7 cellular contexts compared by ENCODE assay signal in genomic region chr1:223726380-223727001, GRCh38. TPM values are rescaled to one million over a fixed set of nuclear protein-coding genes. Genes with fewer than 3 reads are reported as not detected.
A peak's percentile ranks its signal among the peaks of the same experiment; 100 is the strongest.
DNase-seq lines count a peak whose midpoint lies in the region; ATAC-seq and TF ChIP-seq lines count a peak whose summit lies in the region.

No MANE protein-coding gene starts in this region.

- no peaks in the 10 kb centered on the region for H3K9me3 ChIP-seq in PC-9 (ENCODE audit: insufficient read depth, low read depth)
- H3K9me3 ChIP-seq in upper lobe of right lung = no peaks in the 10 kb centered on the region

- H3K4me3 Mint-ChIP-seq in activated T-helper 17 cell treated with anti-CD3 and anti-CD28 coated beads, Interleukin-2, amount 50 U/mL, for 72 hours = peak overlapping the region; percentile 81

- peaks cover 62% of the 10 kb centered on the region for H3K4me1 ChIP-seq in PC-9 (replicated peaks; ENCODE audit: insufficient read depth)
- peaks cover 59% of the 10 kb centered on the region for H3K4me1 ChIP-seq in upper lobe of right lung

- no peak for TF ChIP-seq CTCF in PC-9 (conservative IDR thresholded peaks at IDR 0.05)
- no peak for TF ChIP-seq CTCF in upper lobe of right lung (IDR thresholded peaks at IDR 0.05)

- POLR2A ChIA-PET in PC-9 (lab: Charles Lee; ENCODE audit: unreplicated experiment) = interaction anchor here (0.7 to 1.2 kb wide), 2 partner anchors 11 to 25 kb away, joined by 4 to 5 read pairs; no protein-coding TSS in a partner anchor

- H2AFZ ChIP-seq in PC-9 = no peak overlapping the region

- no peak overlapping the region for H3K4me3 ChIP-seq in PC-9
- H3K4me3 ChIP-seq in upper lobe of right lung = no peak overlapping the region

- H3K9me3 Mint-ChIP-seq in activated T-helper 17 cell treated with anti-CD3 and anti-CD28 coated beads, Interleukin-2, amount 50 U/mL, for 72 hours = no peaks in the 10 kb centered on the region

- H3K27me3 ChIP-seq in PC-9 (ENCODE audit: insufficient read depth, low read depth) (no peaks in the 10 kb centered on the region), upper lobe of right lung (no peaks in the 10 kb centered on the region)

- H3K27me3 Mint-ChIP-seq in activated T-helper 17 cell treated with anti-CD3 and anti-CD28 coated beads, Interleukin-2, amount 50 U/mL, for 72 hours = no peaks in the 10 kb centered on the region

- H4K20me1 ChIP-seq in PC-9 (ENCODE audit: insufficient read depth) = peaks cover 31% of the 10 kb centered on the region

- H3K36me3 ChIP-seq in PC-9 (ENCODE audit: low read depth) (peaks cover 56% of the 10 kb centered on the region), upper lobe of right lung (peaks cover 29% of the 10 kb centered on the region)

- ATAC-seq in GM18870 (IDR thresholded peaks at IDR 0.05; ENCODE audit: unreplicated experiment) (peak; percentile 92), HG03025 (IDR thresholded peaks at IDR 0.05; ENCODE audit: low FRiP score, unreplicated experiment) (peak; percentile 92), upper lobe of right lung (peak; percentile 78)
- peak; percentile 96 for ATAC-seq in activated T-helper 17 cell treated with anti-CD3 and anti-CD28 coated beads, Interleukin-2, amount 50 U/mL, for 72 hours (replicated peaks)

- peak overlapping the region; percentile 92 for H3K27ac Mint-ChIP-seq in activated T-helper 17 cell treated with anti-CD3 and anti-CD28 coated beads, Interleukin-2, amount 50 U/mL, for 72 hours

- H3K79me2 ChIP-seq in PC-9 (ENCODE audit: low read depth) = peaks cover 99% of the 10 kb centered on the region

- H3K4me1 Mint-ChIP-seq in activated T-helper 17 cell treated with anti-CD3 and anti-CD28 coated beads, Interleukin-2, amount 50 U/mL, for 72 hours = peaks cover 56% of the 10 kb centered on the region

- intact Hi-C loops in PC-9 (cut with micrococcal nuclease; ENCODE audit: unreplicated experiment) = loop anchor here (2.0 kb wide), 1 partner anchor 26 kb away; no protein-coding TSS in a partner anchor
- intact Hi-C loops in posterior vena cava (cut with DNase I) = loop anchor here in 1 of 2 donors (5.0 kb wide), 1 partner anchor 1006 kb away; no protein-coding TSS in a partner anchor
- intact Hi-C loops in upper lobe of right lung (cut with DNase I) = no loop called here

- DNase-seq in PC-9 (peak; percentile 79 to 88), fibroblast of the conjunctiva (ENCODE audit: low read depth) (peak; percentile 92), posterior vena cava (ENCODE audit: low spot score) (peak; percentile 94), upper lobe of right lung (peak; percentile 73)

- no peaks in the 10 kb centered on the region for H3K9me2 ChIP-seq in PC-9 (ENCODE audit: insufficient read depth)

- peaks cover 45% of the 10 kb centered on the region for H3F3A ChIP-seq in PC-9 (ENCODE audit: insufficient read depth, low read depth)

- BruUV-seq in PC-9 (replicated peaks; lab: Mats Ljungman, UMichigan) = no TSS peak

- peaks cover 28% of the 10 kb centered on the region for H3K36me3 Mint-ChIP-seq in activated T-helper 17 cell treated with anti-CD3 and anti-CD28 coated beads, Interleukin-2, amount 50 U/mL, for 72 hours (ENCODE audit: low read depth)

- CTCF ChIA-PET in PC-9 (lab: Charles Lee) = interaction anchor here (1.3 kb wide), 1 partner anchor 13 kb away, joined by 13 read pairs; no protein-coding TSS in a partner anchor

- H3K27ac ChIP-seq in PC-9 (peak overlapping the region; percentile 55), upper lobe of right lung (peak overlapping the region; percentile 65)

- H3K4me2 ChIP-seq in PC-9 = peak overlapping the region; percentile 64

RNA-seq across cellular contexts. Expression of gene CAPN2, which starts 14.2 kb away (rescaled TPM):
- total RNA-seq in PC-9 (2021) (376 and 459 TPM in 2 replicates), posterior vena cava (100 to 1,000 TPM; 234 to 289 TPM), upper lobe of right lung (306 TPM)
- 10 to 100 TPM; 42.8 to 73.0 TPM for total RNA-seq in activated T-helper 17 cell treated with anti-CD3 and anti-CD28 coated beads, Interleukin-2, amount 50 U/mL, for 72 hours
